ENCODE assay signal across 1 cellular context in the genomic region with DNA sequence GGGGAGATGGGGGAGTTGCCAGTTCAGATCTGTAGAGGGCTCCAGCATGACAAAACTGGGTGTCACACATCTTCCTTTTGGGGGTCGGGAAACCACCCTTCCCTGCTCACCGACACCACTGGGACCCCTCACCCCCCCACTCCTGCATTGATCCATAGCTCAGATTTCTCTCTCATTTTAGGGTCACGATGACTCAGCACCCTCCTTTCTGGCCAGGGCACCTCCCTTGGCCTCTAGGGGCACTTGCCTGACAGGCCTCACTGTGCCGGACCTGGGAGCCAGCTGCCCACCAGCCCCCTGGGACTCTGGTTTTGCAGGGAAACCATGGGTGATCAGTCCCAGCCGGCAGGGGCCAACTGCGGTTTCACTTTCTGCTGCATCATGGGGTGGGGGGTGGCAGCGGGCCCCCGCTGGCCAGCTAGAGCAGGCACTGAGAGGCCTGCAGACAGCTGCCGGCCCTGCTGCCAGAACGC.
TF ChIP-seq lines count a peak whose summit lies in the region.

No MANE protein-coding gene starts in this region.

TF ChIP-seq in GM23338, 12 proteins besides CTCF, POLR2A, EP300 and RAD21 (continued from another document):
- TF ChIP-seq, protein P1, sequence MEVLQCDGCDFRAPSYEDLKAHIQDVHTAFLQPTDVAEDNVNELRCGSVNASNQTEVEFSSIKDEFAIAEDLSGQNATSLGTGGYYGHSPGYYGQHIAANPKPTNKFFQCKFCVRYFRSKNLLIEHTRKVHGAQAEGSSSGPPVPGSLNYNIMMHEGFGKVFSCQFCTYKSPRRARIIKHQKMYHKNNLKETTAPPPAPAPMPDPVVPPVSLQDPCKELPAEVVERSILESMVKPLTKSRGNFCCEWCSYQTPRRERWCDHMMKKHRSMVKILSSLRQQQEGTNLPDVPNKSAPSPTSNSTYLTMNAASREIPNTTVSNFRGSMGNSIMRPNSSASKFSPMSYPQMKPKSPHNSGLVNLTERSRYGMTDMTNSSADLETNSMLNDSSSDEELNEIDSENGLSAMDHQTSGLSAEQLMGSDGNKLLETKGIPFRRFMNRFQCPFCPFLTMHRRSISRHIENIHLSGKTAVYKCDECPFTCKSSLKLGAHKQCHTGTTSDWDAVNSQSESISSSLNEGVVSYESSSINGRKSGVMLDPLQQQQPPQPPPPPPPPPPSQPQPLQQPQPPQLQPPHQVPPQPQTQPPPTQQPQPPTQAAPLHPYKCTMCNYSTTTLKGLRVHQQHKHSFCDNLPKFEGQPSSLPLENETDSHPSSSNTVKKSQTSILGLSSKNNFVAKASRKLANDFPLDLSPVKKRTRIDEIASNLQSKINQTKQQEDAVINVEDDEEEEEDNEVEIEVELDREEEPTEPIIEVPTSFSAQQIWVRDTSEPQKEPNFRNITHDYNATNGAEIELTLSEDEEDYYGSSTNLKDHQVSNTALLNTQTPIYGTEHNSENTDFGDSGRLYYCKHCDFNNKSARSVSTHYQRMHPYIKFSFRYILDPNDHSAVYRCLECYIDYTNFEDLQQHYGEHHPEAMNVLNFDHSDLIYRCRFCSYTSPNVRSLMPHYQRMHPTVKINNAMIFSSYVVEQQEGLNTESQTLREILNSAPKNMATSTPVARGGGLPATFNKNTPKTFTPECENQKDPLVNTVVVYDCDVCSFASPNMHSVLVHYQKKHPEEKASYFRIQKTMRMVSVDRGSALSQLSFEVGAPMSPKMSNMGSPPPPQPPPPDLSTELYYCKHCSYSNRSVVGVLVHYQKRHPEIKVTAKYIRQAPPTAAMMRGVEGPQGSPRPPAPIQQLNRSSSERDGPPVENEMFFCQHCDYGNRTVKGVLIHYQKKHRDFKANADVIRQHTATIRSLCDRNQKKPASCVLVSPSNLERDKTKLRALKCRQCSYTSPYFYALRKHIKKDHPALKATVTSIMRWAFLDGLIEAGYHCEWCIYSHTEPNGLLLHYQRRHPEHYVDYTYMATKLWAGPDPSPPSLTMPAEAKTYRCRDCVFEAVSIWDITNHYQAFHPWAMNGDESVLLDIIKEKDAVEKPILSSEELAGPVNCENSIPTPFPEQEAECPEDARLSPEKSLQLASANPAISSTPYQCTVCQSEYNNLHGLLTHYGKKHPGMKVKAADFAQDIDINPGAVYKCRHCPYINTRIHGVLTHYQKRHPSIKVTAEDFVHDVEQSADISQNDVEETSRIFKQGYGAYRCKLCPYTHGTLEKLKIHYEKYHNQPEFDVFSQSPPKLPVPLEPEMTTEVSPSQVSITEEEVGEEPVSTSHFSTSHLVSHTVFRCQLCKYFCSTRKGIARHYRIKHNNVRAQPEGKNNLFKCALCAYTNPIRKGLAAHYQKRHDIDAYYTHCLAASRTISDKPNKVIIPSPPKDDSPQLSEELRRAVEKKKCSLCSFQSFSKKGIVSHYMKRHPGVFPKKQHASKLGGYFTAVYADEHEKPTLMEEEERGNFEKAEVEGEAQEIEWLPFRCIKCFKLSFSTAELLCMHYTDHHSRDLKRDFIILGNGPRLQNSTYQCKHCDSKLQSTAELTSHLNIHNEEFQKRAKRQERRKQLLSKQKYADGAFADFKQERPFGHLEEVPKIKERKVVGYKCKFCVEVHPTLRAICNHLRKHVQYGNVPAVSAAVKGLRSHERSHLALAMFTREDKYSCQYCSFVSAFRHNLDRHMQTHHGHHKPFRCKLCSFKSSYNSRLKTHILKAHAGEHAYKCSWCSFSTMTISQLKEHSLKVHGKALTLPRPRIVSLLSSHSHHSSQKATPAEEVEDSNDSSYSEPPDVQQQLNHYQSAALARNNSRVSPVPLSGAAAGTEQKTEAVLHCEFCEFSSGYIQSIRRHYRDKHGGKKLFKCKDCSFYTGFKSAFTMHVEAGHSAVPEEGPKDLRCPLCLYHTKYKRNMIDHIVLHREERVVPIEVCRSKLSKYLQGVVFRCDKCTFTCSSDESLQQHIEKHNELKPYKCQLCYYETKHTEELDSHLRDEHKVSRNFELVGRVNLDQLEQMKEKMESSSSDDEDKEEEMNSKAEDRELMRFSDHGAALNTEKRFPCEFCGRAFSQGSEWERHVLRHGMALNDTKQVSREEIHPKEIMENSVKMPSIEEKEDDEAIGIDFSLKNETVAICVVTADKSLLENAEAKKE (CRISPR knock-in tag; IDR thresholded peaks at IDR 0.05) = no peak
- TF ChIP-seq STAT1 (IDR thresholded peaks at IDR 0.05; ENCODE audit: unreplicated experiment) (no peak), ZNF331 (CRISPR knock-in tag; IDR thresholded peaks at IDR 0.05; ENCODE audit: low read depth) (no peak), NANOG (IDR thresholded peaks at IDR 0.05; ENCODE audit: borderline replicate concordance) (no peak)
- TF ChIP-seq, protein P2, sequence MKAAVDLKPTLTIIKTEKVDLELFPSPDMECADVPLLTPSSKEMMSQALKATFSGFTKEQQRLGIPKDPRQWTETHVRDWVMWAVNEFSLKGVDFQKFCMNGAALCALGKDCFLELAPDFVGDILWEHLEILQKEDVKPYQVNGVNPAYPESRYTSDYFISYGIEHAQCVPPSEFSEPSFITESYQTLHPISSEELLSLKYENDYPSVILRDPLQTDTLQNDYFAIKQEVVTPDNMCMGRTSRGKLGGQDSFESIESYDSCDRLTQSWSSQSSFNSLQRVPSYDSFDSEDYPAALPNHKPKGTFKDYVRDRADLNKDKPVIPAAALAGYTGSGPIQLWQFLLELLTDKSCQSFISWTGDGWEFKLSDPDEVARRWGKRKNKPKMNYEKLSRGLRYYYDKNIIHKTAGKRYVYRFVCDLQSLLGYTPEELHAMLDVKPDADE (IDR thresholded peaks at IDR 0.05) = no peak
